19 cellular contexts compared by ENCODE assay signal in the genomic region with DNA sequence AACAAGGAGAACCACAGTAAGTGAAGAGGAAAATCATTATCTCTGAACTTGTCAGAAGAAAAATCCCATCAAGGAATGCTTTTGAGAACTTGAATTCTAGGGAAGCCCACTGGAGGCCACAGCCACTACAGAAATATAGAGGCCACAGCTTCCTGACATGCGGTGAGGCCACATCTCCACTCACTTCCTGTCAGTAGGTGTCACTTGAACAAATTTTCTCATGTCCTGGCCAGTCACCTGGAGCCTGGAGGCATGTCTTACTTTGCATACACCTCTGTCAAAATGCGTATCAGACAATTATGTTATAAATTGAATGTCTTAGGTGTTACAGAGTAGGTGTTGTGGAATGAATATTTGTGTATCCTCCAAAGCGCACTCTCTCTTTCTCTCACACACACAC.
"Had no signal": no experiment of that assay in that cellular context is flagged by ENCODE, and none has a peak within 500 bp of the region (broad histone marks: within the 10 kb centered on the region; RNA-seq: fewer than 3 reads in every experiment).

No MANE protein-coding gene starts in this region.

- H3K9me3 ChIP-seq: lower lobe of right lung, mucosa of descending colon, SJCRH30 had no signal

- ATAC-seq: left cardiac atrium, lower lobe of right lung, mucosa of descending colon, right cardiac atrium had no signal

- H3K27ac Mint-ChIP-seq: activated naive CD8-positive, alpha-beta T cell treated with anti-CD3 and anti-CD28 coated beads for 36 hours; activated T-helper 1 cell treated with anti-CD3 and anti-CD28 coated beads, Interleukin-12 subunit alpha, Interleukin-12 subunit beta, Interleukin-2, Interleukin-4 antibody, amounts not matched to agents 30 ng/mL and 10 ng/mL and 1 ng/mL, durations not matched to agents 14 hours and 24 hours and 36 hours; endodermal cell; nephron; progenitor cell of endocrine pancreas; stimulated activated naive B cell treated with anti-CD40 and anti-IgM and Interleukin-4, amounts not matched to agents 10 μg/mL and 1 μg/mL and 100 μg/mL, for 72 hours; T-helper 2 cell treated with Interferon-gamma antibody and Interleukin-4, amounts not matched to agents 5 μg/mL and 100 μg/mL, for 36 hours; type B pancreatic cell had no signal

- H3K27me3 ChIP-seq: SJCRH30 had no signal

- H3K36me3 ChIP-seq: lower lobe of right lung, SJCRH30 had no signal

- H3K4me3 ChIP-seq: lower lobe of right lung, mucosa of descending colon, SJCRH30 had no signal

- H3K4me1 Mint-ChIP-seq: activated naive CD8-positive, alpha-beta T cell treated with anti-CD3 and anti-CD28 coated beads for 36 hours; endodermal cell; nephron had no signal

- H3K4me3 Mint-ChIP-seq: activated naive CD8-positive, alpha-beta T cell treated with anti-CD3 and anti-CD28 coated beads for 36 hours; activated T-helper 1 cell treated with anti-CD3 and anti-CD28 coated beads, Interleukin-12 subunit alpha, Interleukin-12 subunit beta, Interleukin-2, Interleukin-4 antibody, amounts not matched to agents 30 ng/mL and 10 ng/mL and 1 ng/mL, durations not matched to agents 14 hours and 24 hours and 36 hours; endodermal cell; nephron; stimulated activated naive B cell treated with anti-CD40 and anti-IgM and Interleukin-4, amounts not matched to agents 10 μg/mL and 1 μg/mL and 100 μg/mL, for 72 hours; T-helper 2 cell treated with Interferon-gamma antibody and Interleukin-4, amounts not matched to agents 5 μg/mL and 100 μg/mL, for 36 hours; type B pancreatic cell had no signal

- H3K27ac ChIP-seq: lower lobe of right lung, SJCRH30 had no signal

- H3K9me3 Mint-ChIP-seq: activated naive CD8-positive, alpha-beta T cell treated with anti-CD3 and anti-CD28 coated beads for 36 hours; activated T-helper 1 cell treated with anti-CD3 and anti-CD28 coated beads, Interleukin-12 subunit alpha, Interleukin-12 subunit beta, Interleukin-2, Interleukin-4 antibody, amounts not matched to agents 30 ng/mL and 10 ng/mL and 1 ng/mL, durations not matched to agents 14 hours and 24 hours and 36 hours; nephron; stimulated activated naive B cell treated with anti-CD40 and anti-IgM and Interleukin-4, amounts not matched to agents 10 μg/mL and 1 μg/mL and 100 μg/mL, for 72 hours; T-helper 2 cell treated with Interferon-gamma antibody and Interleukin-4, amounts not matched to agents 5 μg/mL and 100 μg/mL, for 36 hours; type B pancreatic cell had no signal

- H3K27me3 Mint-ChIP-seq: activated naive CD8-positive, alpha-beta T cell treated with anti-CD3 and anti-CD28 coated beads for 36 hours; progenitor cell of endocrine pancreas had no signal

- H3K4me1 ChIP-seq: lower lobe of right lung, SJCRH30 had no signal

- DNase-seq: activated naive CD8-positive, alpha-beta T cell treated with anti-CD3 and anti-CD28 coated beads for 36 hours; dermis blood vessel endothelial cell; endodermal cell; erythroblast; hippocampal formation; left cardiac atrium; lower lobe of right lung; mucosa of descending colon; occipital lobe; right cardiac atrium; SJCRH30; stimulated activated CD4-positive, alpha-beta T cell treated with anti-CD3 and anti-CD28 coated beads, Interleukin-1b, Interleukin-23, amount 100 ng/mL, for 48 hours; stimulated activated naive B cell treated with anti-CD40 and anti-IgM and Interleukin-4, amounts not matched to agents 10 μg/mL and 1 μg/mL and 100 μg/mL, for 72 hours; SW 1271 had no signal

- H3K36me3 Mint-ChIP-seq: activated naive CD8-positive, alpha-beta T cell treated with anti-CD3 and anti-CD28 coated beads for 36 hours; stimulated activated naive B cell treated with anti-CD40 and anti-IgM and Interleukin-4, amounts not matched to agents 10 μg/mL and 1 μg/mL and 100 μg/mL, for 72 hours; type B pancreatic cell had no signal
